ENCODE assay signal across 9 cellular contexts in the genomic region with DNA sequence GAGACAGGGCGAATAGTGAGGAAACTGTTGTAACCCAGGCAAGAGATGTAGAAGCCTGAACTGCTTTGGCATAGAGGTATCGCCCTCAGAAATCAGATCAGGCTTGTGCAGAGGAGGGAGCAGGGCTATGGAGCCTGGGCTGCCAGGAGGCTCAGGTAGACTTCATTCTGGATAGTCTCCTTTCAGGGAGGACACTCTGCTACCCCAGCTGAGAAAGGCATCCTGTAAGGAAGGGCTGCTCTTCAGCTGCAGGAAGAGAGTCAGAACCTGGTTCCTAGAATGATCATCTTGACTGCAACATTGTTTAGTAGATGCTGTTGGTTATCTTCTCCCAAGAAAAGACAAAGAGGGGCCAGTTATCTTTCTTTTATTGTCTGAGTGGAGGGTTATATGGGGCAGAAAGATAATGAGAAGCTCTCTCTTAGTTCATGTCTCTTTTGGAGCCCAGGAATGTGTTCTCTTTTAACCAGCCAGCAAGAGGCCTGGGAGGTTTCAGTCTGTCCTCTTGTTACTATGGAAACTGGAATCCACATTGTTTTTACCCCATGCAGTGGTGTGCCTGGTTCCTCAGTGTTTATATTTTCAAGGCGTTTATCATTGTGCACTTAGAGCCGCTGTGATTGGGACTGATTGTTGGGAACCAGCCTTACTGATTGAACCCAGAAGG.
A peak's percentile ranks its signal among the peaks of the same experiment; 100 is the strongest.
DNase-seq lines count a peak whose midpoint lies in the region; ATAC-seq and TF ChIP-seq lines count a peak whose summit lies in the region.
"Had no signal": no experiment of that assay in that cellular context is flagged by ENCODE, and none has a peak within 500 bp of the region (broad histone marks: within the 10 kb centered on the region; RNA-seq: fewer than 3 reads in every experiment).

No MANE protein-coding gene starts in this region.

- H3K27me3 Mint-ChIP-seq in activated naive CD4-positive, alpha-beta T cell treated with anti-CD3 and anti-CD28 coated beads, Interleukin-2, amount 10 ng/mL, durations not matched to agents 7 days and 5 days = no peaks in the 10 kb centered on the region
- no peaks in the 10 kb centered on the region for H3K27me3 Mint-ChIP-seq in activated naive CD8-positive, alpha-beta T cell treated with anti-CD3 and anti-CD28 coated beads, Interleukin-2, amount 50 U/mL, for 24 hours
- H3K27me3 Mint-ChIP-seq in immature natural killer cell (ENCODE audit: low read depth in 3 of 3) (peaks cover 0 to 8% (median 2%) of the 10 kb centered on the region in 3 donors), type B pancreatic cell (no peaks in the 10 kb centered on the region)

- peak overlapping the region; percentile 26 for H3K4me3 Mint-ChIP-seq in activated naive CD4-positive, alpha-beta T cell treated with anti-CD3 and anti-CD28 coated beads, Interleukin-2, amount 10 ng/mL, durations not matched to agents 7 days and 5 days
- H3K4me3 Mint-ChIP-seq in activated naive CD8-positive, alpha-beta T cell treated with anti-CD3 and anti-CD28 coated beads, Interleukin-2, amount 50 U/mL, for 24 hours = no peak overlapping the region
- H3K4me3 Mint-ChIP-seq in immature natural killer cell (peak overlapping the region; percentile 24 to 70 (median 54)), type B pancreatic cell (no peak overlapping the region)

- H3K4me1 Mint-ChIP-seq in activated naive CD4-positive, alpha-beta T cell treated with anti-CD3 and anti-CD28 coated beads, Interleukin-2, amount 10 ng/mL, durations not matched to agents 7 days and 5 days = peaks cover 97% of the 10 kb centered on the region
- H3K4me1 Mint-ChIP-seq in activated naive CD8-positive, alpha-beta T cell treated with anti-CD3 and anti-CD28 coated beads, Interleukin-2, amount 50 U/mL, for 24 hours = peaks cover 98% of the 10 kb centered on the region
- peaks cover 97 to 100% of the 10 kb centered on the region in 2 donors for H3K4me1 Mint-ChIP-seq in immature natural killer cell
- peaks cover 7% of the 10 kb centered on the region for H3K4me1 Mint-ChIP-seq in type B pancreatic cell (ENCODE audit: unreplicated experiment)

- peak overlapping the region; percentile 93 for H3K27ac Mint-ChIP-seq in activated naive CD4-positive, alpha-beta T cell treated with anti-CD3 and anti-CD28 coated beads, Interleukin-2, amount 10 ng/mL, durations not matched to agents 7 days and 5 days
- peak overlapping the region; percentile 53 for H3K27ac Mint-ChIP-seq in activated naive CD8-positive, alpha-beta T cell treated with anti-CD3 and anti-CD28 coated beads, Interleukin-2, amount 50 U/mL, for 24 hours
- H3K27ac Mint-ChIP-seq in immature natural killer cell (peak overlapping the region; percentile 89 to 98 (median 94)), type B pancreatic cell (peak overlapping the region; percentile 39)

- CTCF ChIA-PET in activated naive CD4-positive, alpha-beta T cell treated with anti-CD3 and anti-CD28 coated beads, Interleukin-2, amount 10 ng/mL, durations not matched to agents 7 days and 5 days (lab: Charles Lee) = interaction anchor here (0.7 to 4.4 kb wide), 5 partner anchors 16 to 98 kb away, joined by 3 to 25 read pairs (median 6); a partner anchor contains a TSS

- TF ChIP-seq CTCF in type B pancreatic cell (conservative IDR thresholded peaks at IDR 0.05) = no peak

- H3K9me3 Mint-ChIP-seq in activated naive CD4-positive, alpha-beta T cell treated with anti-CD3 and anti-CD28 coated beads, Interleukin-2, amount 10 ng/mL, durations not matched to agents 7 days and 5 days = peaks cover 10% of the 10 kb centered on the region
- no peaks in the 10 kb centered on the region for H3K9me3 Mint-ChIP-seq in activated naive CD8-positive, alpha-beta T cell treated with anti-CD3 and anti-CD28 coated beads, Interleukin-2, amount 50 U/mL, for 24 hours
- H3K9me3 Mint-ChIP-seq in immature natural killer cell (no peaks in the 10 kb centered on the region), type B pancreatic cell (no peaks in the 10 kb centered on the region)

- DNase-seq in activated naive CD4-positive, alpha-beta T cell treated with anti-CD3 and anti-CD28 coated beads, Interleukin-2, amount 10 ng/mL, durations not matched to agents 7 days and 5 days = no peak
- no peak for DNase-seq in activated naive CD4-positive, alpha-beta T cell treated with anti-CD3 and anti-CD28 coated beads, Interleukin-2, amount 50 U/mL, for 16 hours
- no peak for DNase-seq in activated naive CD8-positive, alpha-beta T cell treated with anti-CD3 and anti-CD28 coated beads, Interleukin-2, amount 50 U/mL, for 24 hours
- DNase-seq in immature natural killer cell (no peak), type B pancreatic cell (ENCODE audit: extremely low spot score, unreplicated experiment) (no peak), cerebellum (ENCODE audit: low spot score) (no peak), NCI-H1105 (lab: John Stamatoyannopoulos, UW) (no peak), amygdala (lab: John Stamatoyannopoulos, UW) (no peak)
- DNase-seq: DMS 273 treated with DMSO at 0.1 percent for 48 hours had no signal

- H3K36me3 Mint-ChIP-seq in activated naive CD4-positive, alpha-beta T cell treated with anti-CD3 and anti-CD28 coated beads, Interleukin-2, amount 10 ng/mL, durations not matched to agents 7 days and 5 days = peaks cover 75% of the 10 kb centered on the region
- peaks cover 12% of the 10 kb centered on the region for H3K36me3 Mint-ChIP-seq in activated naive CD8-positive, alpha-beta T cell treated with anti-CD3 and anti-CD28 coated beads, Interleukin-2, amount 50 U/mL, for 24 hours (ENCODE audit: low read depth)
- H3K36me3 Mint-ChIP-seq in immature natural killer cell (peaks cover 4 to 7% (median 6%) of the 10 kb centered on the region in 3 donors), type B pancreatic cell (no peaks in the 10 kb centered on the region)

- ATAC-seq in activated naive CD8-positive, alpha-beta T cell treated with anti-CD3 and anti-CD28 coated beads, Interleukin-2, amount 50 U/mL, for 24 hours = no peak

Comparison
In these comparisons a context has a peak if more than half of its experiments do, and no peak if none do; other contexts are left out.
1. H3K27ac Mint-ChIP-seq: peak in every context shown above with its lines; median percentile 94 in immature natural killer cell; 93 in activated naive CD4-positive, alpha-beta T cell treated with anti-CD3 and anti-CD28 coated beads, Interleukin-2, amount 10 ng/mL, durations not matched to agents 7 days and 5 days; 53 in activated naive CD8-positive, alpha-beta T cell treated with anti-CD3 and anti-CD28 coated beads, Interleukin-2, amount 50 U/mL, for 24 hours; 39 in type B pancreatic cell.
2. H3K4me3 Mint-ChIP-seq: peak in activated naive CD4-positive, alpha-beta T cell treated with anti-CD3 and anti-CD28 coated beads, Interleukin-2, amount 10 ng/mL, durations not matched to agents 7 days and 5 days (single experiment) and immature natural killer cell (5 of 5); none in activated naive CD8-positive, alpha-beta T cell treated with anti-CD3 and anti-CD28 coated beads, Interleukin-2, amount 50 U/mL, for 24 hours (single experiment) and type B pancreatic cell (single experiment).